Comparison of ENCODE assay signal across 21 cellular contexts in the genomic region with DNA sequence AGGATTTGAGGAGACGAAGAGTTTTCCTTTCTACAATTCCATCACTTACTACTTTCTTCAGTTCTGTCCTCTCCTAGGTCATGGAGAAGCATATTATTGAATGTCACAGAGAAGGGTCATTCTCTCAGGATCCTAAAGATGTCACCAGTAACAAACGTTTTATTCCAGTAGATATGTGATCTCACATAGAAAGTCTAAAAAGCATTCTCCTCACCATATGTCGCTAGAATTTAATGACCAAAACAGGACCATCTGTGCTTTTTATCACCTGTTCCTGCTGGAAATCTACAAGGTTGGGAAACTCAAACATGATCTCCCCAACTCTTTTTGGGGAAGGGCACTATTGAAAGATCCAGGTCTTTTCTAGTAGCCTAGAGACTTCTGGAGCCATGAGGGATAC. TPM values are rescaled to one million over a fixed set of nuclear protein-coding genes. Genes with fewer than 3 reads are reported as not detected.
DNase-seq lines count a peak whose midpoint lies in the region; ATAC-seq and TF ChIP-seq lines count a peak whose summit lies in the region.
"Had no signal": no experiment of that assay in that cellular context is flagged by ENCODE, and none has a peak within 500 bp of the region (broad histone marks: within the 10 kb centered on the region; RNA-seq: fewer than 3 reads in every experiment).

No MANE protein-coding gene starts in this region.

- no peak overlapping the region for H3K27ac Mint-ChIP-seq in activated naive CD8-positive, alpha-beta T cell treated with anti-CD3 and anti-CD28 coated beads, Interleukin-2, amount 50 U/mL, for 24 hours
- H3K27ac Mint-ChIP-seq: activated CD8-positive, alpha-beta T cell treated with anti-CD3 and anti-CD28 coated beads for 36 hours; CD8-positive, alpha-beta memory T cell; IgD-negative memory B cell; memory B cell; naive B cell had no signal

- H4K20me1 ChIP-seq in Loucy (ENCODE audit: insufficient read depth, low read length, poor library complexity, severe bottlenecking) = no peaks in the 10 kb centered on the region

- H3K4me1 ChIP-seq in Loucy (ENCODE audit: insufficient read depth, low read length, poor library complexity, severe bottlenecking) = no peaks in the 10 kb centered on the region
- H3K4me1 ChIP-seq: thyroid gland had no signal

- no peak overlapping the region for H3K4me3 ChIP-seq in Loucy (ENCODE audit: low read length, poor library complexity, severe bottlenecking)
- H3K4me3 ChIP-seq: GM12878, GM23248, smooth muscle cell, thyroid gland had no signal

- no peak for TF ChIP-seq CTCF in Loucy (conservative IDR thresholded peaks at IDR 0.05; ENCODE audit: low read length)

- no peak overlapping the region for H3K4me3 Mint-ChIP-seq in activated naive CD8-positive, alpha-beta T cell treated with anti-CD3 and anti-CD28 coated beads, Interleukin-2, amount 50 U/mL, for 24 hours
- H3K4me3 Mint-ChIP-seq: activated CD8-positive, alpha-beta T cell treated with anti-CD3 and anti-CD28 coated beads for 36 hours; CD8-positive, alpha-beta memory T cell; IgD-negative memory B cell; memory B cell; naive B cell had no signal

- H3K36me3 Mint-ChIP-seq in activated naive CD8-positive, alpha-beta T cell treated with anti-CD3 and anti-CD28 coated beads, Interleukin-2, amount 50 U/mL, for 24 hours (ENCODE audit: low read depth) = no peaks in the 10 kb centered on the region
- H3K36me3 Mint-ChIP-seq: CD8-positive, alpha-beta memory T cell; memory B cell; naive B cell had no signal

- H3K27me3 ChIP-seq in Loucy (ENCODE audit: insufficient read depth, low read length, poor library complexity, severe bottlenecking) = no peaks in the 10 kb centered on the region
- H3K27me3 ChIP-seq in layer of hippocampus (ENCODE audit: control insufficient read depth, insufficient read depth, low read length) = no peaks in the 10 kb centered on the region
- H3K27me3 ChIP-seq: brain microvascular endothelial cell, thyroid gland had no signal

- no peaks in the 10 kb centered on the region for H3K9me2 ChIP-seq in Loucy (replicated peaks; ENCODE audit: low read depth, low read length)

- H3K9me3 Mint-ChIP-seq in activated naive CD8-positive, alpha-beta T cell treated with anti-CD3 and anti-CD28 coated beads, Interleukin-2, amount 50 U/mL, for 24 hours = no peaks in the 10 kb centered on the region
- H3K9me3 Mint-ChIP-seq: activated CD8-positive, alpha-beta T cell treated with anti-CD3 and anti-CD28 coated beads for 36 hours; CD8-positive, alpha-beta memory T cell; IgD-negative memory B cell; memory B cell; naive B cell had no signal

- H3K79me2 ChIP-seq in Loucy (ENCODE audit: insufficient read depth, low read length) = no peaks in the 10 kb centered on the region

- H2AFZ ChIP-seq in Loucy (ENCODE audit: low read length) = peak overlapping the region; percentile 43; the same call in 1 of the 2 replicates

- no peaks in the 10 kb centered on the region for H3K9me3 ChIP-seq in Loucy (ENCODE audit: insufficient read depth, low read depth, low read length)
- H3K9me3 ChIP-seq: thyroid gland had no signal

- H3K27me3 Mint-ChIP-seq in activated naive CD8-positive, alpha-beta T cell treated with anti-CD3 and anti-CD28 coated beads, Interleukin-2, amount 50 U/mL, for 24 hours = peaks cover 27% of the 10 kb centered on the region

- no peaks in the 10 kb centered on the region for H3K36me3 ChIP-seq in Loucy (ENCODE audit: insufficient read depth, low read length)
- H3K36me3 ChIP-seq: brain microvascular endothelial cell, thyroid gland had no signal

- in situ Hi-C loops in G401 (cut with HindIII; ENCODE audit: low sequenced_read_pairs) = no loop called here

- H3K27ac ChIP-seq in layer of hippocampus (ENCODE audit: low read depth, low read length) = peak overlapping the region; percentile 58
- H3K27ac ChIP-seq: brain microvascular endothelial cell, GM23248, thyroid gland had no signal

- no peak for ATAC-seq in activated naive CD8-positive, alpha-beta T cell treated with anti-CD3 and anti-CD28 coated beads, Interleukin-2, amount 50 U/mL, for 24 hours
- ATAC-seq in GM19455 (IDR thresholded peaks at IDR 0.05; ENCODE audit: unreplicated experiment) (no peak), GM21423 (IDR thresholded peaks at IDR 0.05; ENCODE audit: unreplicated experiment) (no peak)

- DNase-seq in G401 (ENCODE audit: low spot score) (peak; percentile 81), OCI-M1 (lab: John Stamatoyannopoulos, UW) (peak; percentile 19), NCI-H1092 (lab: John Stamatoyannopoulos, UW) (no peak)
- no peak for DNase-seq in activated naive CD8-positive, alpha-beta T cell treated with anti-CD3 and anti-CD28 coated beads, Interleukin-2, amount 50 U/mL, for 24 hours
- DNase-seq: activated CD4-positive, CD25-positive, alpha-beta regulatory T cell treated with anti-CD3 and anti-CD28 coated beads, Interleukin-2, amount 50 U/mL, for 72 hours; activated gamma-delta T cell; stimulated activated CD4-positive, alpha-beta T cell treated with anti-CD3 and anti-CD28 coated beads, Interleukin-4, amount 100 ng/mL, for 1 hour had no signal

- H3K9ac ChIP-seq in Loucy (ENCODE audit: low read depth, low read length, poor library complexity, severe bottlenecking) = no peak overlapping the region
- H3K9ac ChIP-seq: GM23248 had no signal

- H3K4me2 ChIP-seq in Loucy (ENCODE audit: low read depth, low read length, poor library complexity, severe bottlenecking) = peak overlapping the region; percentile 26
- H3K4me2 ChIP-seq: smooth muscle cell had no signal

- H3F3A ChIP-seq in Loucy (ENCODE audit: low read depth) = no peaks in the 10 kb centered on the region

- H3K4me1 Mint-ChIP-seq in activated naive CD8-positive, alpha-beta T cell treated with anti-CD3 and anti-CD28 coated beads, Interleukin-2, amount 50 U/mL, for 24 hours = peaks cover 2% of the 10 kb centered on the region

RNA-seq across cellular contexts. Expression of gene FRMD5, which starts 24.0 kb away (rescaled TPM):
- not detected in 2 replicates for total RNA-seq in G401 (2014; rRNA removed; shearing (Covaris generic))

Comparison
In these comparisons a context has a peak if more than half of its experiments do, and no peak if none do; other contexts are left out.
1. DNase-seq: peak in G401 (single experiment) and OCI-M1 (single experiment); none in activated naive CD8-positive, alpha-beta T cell treated with anti-CD3 and anti-CD28 coated beads, Interleukin-2, amount 50 U/mL, for 24 hours (single experiment) and NCI-H1092 (single experiment).